In the genomic region with DNA sequence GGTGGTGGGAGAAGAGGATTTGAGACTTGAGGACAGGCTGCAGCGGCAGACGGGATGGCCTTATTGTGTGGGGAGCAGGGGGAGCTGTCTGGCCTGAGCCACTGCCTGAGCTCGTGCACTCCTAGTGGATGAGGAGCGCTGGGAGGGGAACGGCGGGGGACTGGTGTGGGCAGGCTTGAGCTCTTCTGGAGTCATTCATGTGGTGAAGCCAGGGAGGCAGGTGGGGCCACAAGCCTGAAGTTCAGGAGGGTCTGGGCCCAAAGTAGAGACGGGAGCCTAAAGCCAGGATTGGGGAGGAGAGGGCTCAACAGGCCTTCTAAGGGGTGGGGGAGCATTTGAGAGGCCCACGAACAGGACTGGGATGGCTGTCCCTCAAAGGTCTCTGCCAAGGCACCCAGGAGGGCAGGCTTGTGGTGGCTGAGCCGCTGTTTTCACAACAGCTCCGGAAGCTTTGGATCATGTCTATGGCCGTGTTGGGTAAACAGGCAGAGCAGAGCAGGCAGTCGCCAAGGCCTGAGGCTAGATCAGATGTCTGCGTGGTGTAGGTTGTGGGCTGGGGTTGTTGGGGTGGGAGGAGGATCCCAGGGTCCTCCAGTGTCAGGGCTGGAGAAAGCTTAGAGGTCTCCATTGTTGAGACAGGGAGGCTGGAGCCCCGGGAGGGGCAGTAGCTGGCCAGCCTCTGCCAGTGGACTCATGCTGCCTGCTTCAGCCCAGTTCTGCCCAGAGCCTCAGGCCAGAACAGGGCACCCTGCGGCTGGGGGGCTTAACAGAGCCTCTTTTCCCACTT, we compare ENCODE assay signal across 1 cellular context.
TF ChIP-seq lines count a peak whose summit lies in the region.

No MANE protein-coding gene starts in this region.

TF ChIP-seq in H1, 55 proteins besides CTCF, POLR2A, EP300 and RAD21:
- TF ChIP-seq TEAD4 (IDR thresholded peaks at IDR 0.05; ENCODE audit: low read depth, low read length): no peak
TF ChIP-seq in H1: peak in this region for 0.
